Comparison of ENCODE assay signal across 15 cellular contexts in the genomic region with DNA sequence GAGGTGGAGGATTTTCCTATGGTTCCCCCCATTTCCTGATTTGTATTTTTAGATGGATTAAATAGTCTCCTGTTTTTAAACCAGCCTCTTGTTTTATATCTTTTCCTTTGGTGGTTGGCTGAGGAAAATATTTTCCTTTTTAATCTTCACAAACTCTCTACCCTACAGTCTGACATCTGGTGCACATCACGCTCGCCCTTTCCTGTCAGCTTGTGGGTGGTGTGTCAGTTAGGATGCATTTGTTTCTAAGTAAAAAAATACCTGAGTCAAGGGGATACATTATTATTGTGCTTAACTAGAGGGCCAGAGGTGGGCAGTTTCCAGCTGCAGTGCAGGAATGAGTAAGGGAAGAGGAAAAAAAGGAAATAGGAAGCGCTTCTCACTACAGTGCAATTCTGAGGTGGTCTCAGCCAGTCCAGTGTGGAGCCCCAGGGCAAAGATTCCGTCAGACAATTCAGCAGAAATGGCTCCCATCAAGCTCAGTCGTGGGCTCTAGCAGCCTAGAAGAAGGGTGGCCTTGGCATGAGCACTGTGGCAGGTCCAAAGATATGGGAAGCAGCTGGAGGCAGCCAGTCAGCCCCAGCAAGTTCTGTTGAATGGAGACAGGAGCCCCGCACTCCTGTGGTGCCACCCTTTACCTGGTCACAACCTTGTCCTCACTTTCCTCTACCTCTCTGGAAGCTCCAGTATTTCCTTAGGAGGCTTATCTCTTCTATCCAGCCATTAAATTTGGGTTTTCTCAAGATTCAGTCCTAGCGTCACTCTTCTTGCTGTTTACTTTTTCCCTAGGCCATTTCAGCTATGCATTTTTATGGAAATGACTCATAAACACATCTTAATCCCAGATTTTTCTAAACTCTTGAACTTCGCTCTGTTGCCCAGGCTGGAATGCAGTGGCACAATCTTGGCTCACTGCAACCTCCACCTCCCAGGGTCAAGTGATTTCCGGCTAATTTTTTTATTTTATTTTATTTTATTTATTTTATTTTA. TPM values are rescaled to one million over a fixed set of nuclear protein-coding genes. Genes with fewer than 3 reads are reported as not detected.
DNase-seq lines count a peak whose midpoint lies in the region; ATAC-seq, FAIRE-seq and TF ChIP-seq lines count a peak whose summit lies in the region.
"Had no signal": no experiment of that assay in that cellular context is flagged by ENCODE, and none has a peak within 500 bp of the region (broad histone marks: within the 10 kb centered on the region; RNA-seq: fewer than 3 reads in every experiment).

No MANE protein-coding gene starts in this region.

- BruUV-seq in PC-3 (replicated peaks; lab: Mats Ljungman, UMichigan) (no TSS peak), endothelial cell of umbilical vein (replicated peaks; lab: Mats Ljungman, UMichigan) (no TSS peak)

- H4K20me1 ChIP-seq in PC-3 (ENCODE audit: low read length) (no peaks in the 10 kb centered on the region; the same call in 1 of the 2 replicates), endothelial cell of umbilical vein (replicated peaks; ENCODE audit: control insufficient read depth, extremely low read depth, insufficient read depth, low read length) (no peaks in the 10 kb centered on the region)

- H3K4me1 ChIP-seq in PC-3 (ENCODE audit: insufficient read depth, low read length) = peaks cover 27% of the 10 kb centered on the region
- peaks cover 16% of the 10 kb centered on the region for H3K4me1 ChIP-seq in endothelial cell of umbilical vein (ENCODE audit: control insufficient read depth, extremely low read depth, insufficient read depth, low read length)
- H3K4me1 ChIP-seq in gastrocnemius medialis = peaks cover 8 to 9% of the 10 kb centered on the region in 2 donors
- H3K4me1 ChIP-seq: tibial nerve had no signal

- H3K9me3 ChIP-seq in PC-3 (ENCODE audit: low read length) (no peaks in the 10 kb centered on the region), endothelial cell of umbilical vein (replicated peaks; ENCODE audit: control insufficient read depth, insufficient read depth, low read length) (no peaks in the 10 kb centered on the region), gastrocnemius medialis (no peaks in the 10 kb centered on the region)
- H3K9me3 ChIP-seq: tibial nerve had no signal

- no peak for TF ChIP-seq CTCF in PC-3 (conservative IDR thresholded peaks at IDR 0.05; ENCODE audit: low read depth, low read length)
- no peak for TF ChIP-seq CTCF in endothelial cell of umbilical vein (IDR thresholded peaks at IDR 0.05; ENCODE audit: extremely low read depth in 1 of 2, insufficient read depth in 1 of 2, low read depth in 1 of 2, low read length in 2 of 2)
- TF ChIP-seq CTCF in gastrocnemius medialis (IDR thresholded peaks at IDR 0.05 in 4 of 5, conservative IDR thresholded peaks at IDR 0.05 in 1 of 5) = no peak

- H3K27me3 ChIP-seq in PC-3 (ENCODE audit: low read length) (no peaks in the 10 kb centered on the region), endothelial cell of umbilical vein (ENCODE audit: control insufficient read depth in 2 of 2, insufficient read depth in 2 of 2, low read length in 2 of 2) (no peaks in the 10 kb centered on the region), gastrocnemius medialis (no peaks in the 10 kb centered on the region)
- H3K27me3 ChIP-seq: cardiac muscle cell, tibial nerve had no signal

- H3F3A ChIP-seq in PC-3 (ENCODE audit: low read length, unreplicated experiment) = peaks cover 3% of the 10 kb centered on the region

- peak overlapping the region; percentile 17; the same call in 1 of the 2 replicates for H3K9ac ChIP-seq in PC-3 (ENCODE audit: low read length)
- no peak overlapping the region for H3K9ac ChIP-seq in endothelial cell of umbilical vein (replicated peaks; ENCODE audit: extremely low read depth, insufficient read depth, low read length)

- peak; percentile 83 for ATAC-seq in PC-3
- ATAC-seq in gastrocnemius medialis = no peak
- no peak for ATAC-seq in HG02763 (IDR thresholded peaks at IDR 0.05; ENCODE audit: unreplicated experiment)

- H2AFZ ChIP-seq in PC-3 (ENCODE audit: low read length) (no peak overlapping the region), endothelial cell of umbilical vein (ENCODE audit: low read depth, low read length) (no peak overlapping the region)

- H3K79me2 ChIP-seq in PC-3 (ENCODE audit: low read length) (no peaks in the 10 kb centered on the region), endothelial cell of umbilical vein (ENCODE audit: control insufficient read depth, insufficient read depth, low read length) (no peaks in the 10 kb centered on the region)

- POLR2A ChIA-PET in PC-3 (lab: Charles Lee; ENCODE audit: unreplicated experiment) (no interaction called here), endothelial cell of umbilical vein (lab: Charles Lee) (no interaction called here)

- DNase-seq in ELR (ENCODE audit: low read depth) (peak; percentile 86), PC-3 (peak; percentile 83), endothelial cell of umbilical vein (ENCODE audit: low read depth, low spot score) (peak; percentile 62), gastrocnemius medialis (no peak), GM19240 (ENCODE audit: insufficient read length, low spot score) (no peak), NCI-H1105 treated with DMSO at 0.1 percent for 48 hours (lab: John Stamatoyannopoulos, UW) (no peak)
- DNase-seq: NCI-H1436 treated with DMSO at 0.1 percent for 48 hours, NCI-H526 treated with DMSO at 0.1 percent for 48 hours, right cardiac atrium, SHP77 treated with DMSO at 0.1 percent for 48 hours had no signal

- dilution Hi-C loops in endothelial cell of umbilical vein (cut with MboI; ENCODE audit: extremely low pct_ligation_motif_present, low sequenced_read_pairs) = no loop called here

- FAIRE-seq in endothelial cell of umbilical vein (lab: Jason Lieb, UNC) = peak; percentile 91
- FAIRE-seq: H54, islet of Langerhans had no signal

- CTCF ChIA-PET in PC-3 (lab: Charles Lee) = interaction anchor here (0.6 to 0.7 kb wide), 3 partner anchors 12 to 55 kb away, joined by 3 to 6 read pairs (median 4); a partner anchor contains a TSS
- CTCF ChIA-PET in endothelial cell of umbilical vein (lab: Charles Lee) = interaction anchor here (0.6 to 4.2 kb wide), 36 partner anchors 9 to 456 kb away, joined by 3 to 138 read pairs (median 4); a partner anchor contains a TSS

- H3K36me3 ChIP-seq in PC-3 (ENCODE audit: low read depth, low read length) (peaks cover 66% of the 10 kb centered on the region), endothelial cell of umbilical vein (ENCODE audit: control insufficient read depth in 2 of 2, extremely low read depth in 1 of 2, insufficient read depth in 2 of 2, low read length in 2 of 2) (peaks cover 12 to 29% of the 10 kb centered on the region in 2 experiments), gastrocnemius medialis (peaks cover 0 to 85% of the 10 kb centered on the region in 2 donors)

- H3K27ac ChIP-seq in PC-3 (ENCODE audit: low read length) (peak overlapping the region; percentile 82), endothelial cell of umbilical vein (ENCODE audit: insufficient read depth, low read depth, low read length) (peak overlapping the region; percentile 42), gastrocnemius medialis (peak overlapping the region in 3 of 4 donors; percentile 77 to 92 (median 87))
- H3K27ac ChIP-seq: cardiac muscle cell, tibial nerve had no signal

- H3K9me1 ChIP-seq in endothelial cell of umbilical vein (replicated peaks; ENCODE audit: control insufficient read depth, extremely low read depth, insufficient read depth, low read length) = no peaks in the 10 kb centered on the region

- in situ Hi-C loops in gastrocnemius medialis (cut with MboI; ENCODE audit: low sequenced_read_pairs in 4 of 4) = loop anchor here in 3 of 4 donors (25.0 kb wide), 1 partner anchor 438 kb away; no protein-coding TSS in a partner anchor

- intact Hi-C loops in PC-3 (cut with micrococcal nuclease) (loop anchor here (10.0 kb wide), 1 partner anchor 165 kb away; no protein-coding TSS in a partner anchor), endothelial cell of umbilical vein (cut with micrococcal nuclease) (loop anchor here (2.0 to 10.0 kb wide), 3 partner anchors 29 to 475 kb away; no protein-coding TSS in a partner anchor), gastrocnemius medialis (cut with DNase I; ENCODE audit: low total_unique reads) (loop anchor here (2.0 kb wide), 1 partner anchor 23 kb away; no protein-coding TSS in a partner anchor)

- peak overlapping the region; percentile 51 for H3K4me2 ChIP-seq in PC-3 (ENCODE audit: low read length)
- H3K4me2 ChIP-seq in endothelial cell of umbilical vein (ENCODE audit: insufficient read depth, low read length) = peak overlapping the region; percentile 18

- H3K9me2 ChIP-seq in PC-3 (replicated peaks; ENCODE audit: low read length) = no peaks in the 10 kb centered on the region

- H3K4me3 ChIP-seq in PC-3 (ENCODE audit: low read length) (no peak overlapping the region), endothelial cell of umbilical vein (replicated peaks in 1 of 3; ENCODE audit: insufficient read depth in 1 of 3, low read depth in 1 of 3, low read length in 3 of 3) (no peak overlapping the region), gastrocnemius medialis (no peak overlapping the region)
- H3K4me3 ChIP-seq: cardiac muscle cell, tibial nerve had no signal

- no peak for TF ChIP-seq POLR2A in endothelial cell of umbilical vein (IDR thresholded peaks at IDR 0.05; ENCODE audit: low read depth, low read length)
- TF ChIP-seq POLR2A in gastrocnemius medialis (IDR thresholded peaks at IDR 0.05) = no peak

RNA-seq across cellular contexts. Expression of a gene that starts 18.5 kb away (rescaled TPM):
- total RNA-seq in PC-3 (2014; rRNA removed) (not detected in 2 replicates), endothelial cell of umbilical vein (not detected in 2 replicates), gastrocnemius medialis (not detected)
- not detected in 2 replicates for polyA plus RNA-seq in endothelial cell of umbilical vein
- not detected in 2 replicates for polyA plus RNA-seq in endothelial cell of umbilical vein (2011; cell fraction: cytosol; rRNA removed)
- polyA plus RNA-seq in endothelial cell of umbilical vein (2011; cell fraction: nucleus; rRNA removed) = not detected in 2 replicates
- not detected in 2 replicates for polyA plus RNA-seq in endothelial cell of umbilical vein (2012)
- not detected in 2 replicates for polyA minus RNA-seq in endothelial cell of umbilical vein
- not detected for polyA minus RNA-seq in endothelial cell of umbilical vein (2011; cell fraction: cytosol; rRNA and poly(A)+ RNA removed)
- not detected in 2 replicates for polyA minus RNA-seq in endothelial cell of umbilical vein (2011; cell fraction: nucleus; rRNA and poly(A)+ RNA removed)
- total RNA-seq: cardiac muscle cell, tibial nerve had no signal
- polyA plus RNA-seq: cardiac muscle cell, right cardiac atrium had no signal

RNA-seq across cellular contexts. Expression of a gene that starts 33.5 kb away (rescaled TPM):
- total RNA-seq in PC-3 (2014; rRNA removed) = 179 and 278 TPM in 2 replicates
- 58.3 and 64.5 TPM in 2 replicates for total RNA-seq in endothelial cell of umbilical vein
- polyA plus RNA-seq in endothelial cell of umbilical vein = 57.8 TPM in 2 replicates
- polyA plus RNA-seq in endothelial cell of umbilical vein (2011; cell fraction: cytosol; rRNA removed) = 49.9 and 50.6 TPM in 2 replicates
- polyA plus RNA-seq in endothelial cell of umbilical vein (2011; cell fraction: nucleus; rRNA removed) = 72.2 and 74.4 TPM in 2 replicates
- polyA plus RNA-seq in endothelial cell of umbilical vein (2012) = 58.6 and 68.8 TPM in 2 replicates
- polyA minus RNA-seq in endothelial cell of umbilical vein = 81.3 and 84.2 TPM in 2 replicates
- 42.1 TPM for polyA minus RNA-seq in endothelial cell of umbilical vein (2011; cell fraction: cytosol; rRNA and poly(A)+ RNA removed)
- polyA minus RNA-seq in endothelial cell of umbilical vein (2011; cell fraction: nucleus; rRNA and poly(A)+ RNA removed) = 37.6 and 48.6 TPM in 2 replicates
- total RNA-seq in gastrocnemius medialis = 100 to 1,000 TPM in 1 of 4 donors, 10 to 100 TPM in 3; 72.2 to 139 (median 92.1) TPM

RNA-seq across cellular contexts. Expression of a gene that starts 37.6 kb away (rescaled TPM):
- total RNA-seq in PC-3 (2014; rRNA removed) (26.6 and 27.6 TPM in 2 replicates), endothelial cell of umbilical vein (23.0 and 27.4 TPM in 2 replicates), gastrocnemius medialis (10 to 100 TPM; 28.4 to 35.4 (median 32.3) TPM)
- 17.4 and 20.9 TPM in 2 replicates for polyA plus RNA-seq in endothelial cell of umbilical vein
- polyA plus RNA-seq in endothelial cell of umbilical vein (2011; cell fraction: cytosol; rRNA removed) = 13.1 TPM in 2 replicates
- 20.0 and 25.4 TPM in 2 replicates for polyA plus RNA-seq in endothelial cell of umbilical vein (2011; cell fraction: nucleus; rRNA removed)
- polyA plus RNA-seq in endothelial cell of umbilical vein (2012) = 13.4 and 16.3 TPM in 2 replicates
- 31.9 and 46.7 TPM in 2 replicates for polyA minus RNA-seq in endothelial cell of umbilical vein
- 27.0 TPM for polyA minus RNA-seq in endothelial cell of umbilical vein (2011; cell fraction: cytosol; rRNA and poly(A)+ RNA removed)
- 15.5 and 20.8 TPM in 2 replicates for polyA minus RNA-seq in endothelial cell of umbilical vein (2011; cell fraction: nucleus; rRNA and poly(A)+ RNA removed)

RNA-seq across cellular contexts. Expression of a gene that starts 44.7 kb away (rescaled TPM):
- not detected in 2 replicates for total RNA-seq in PC-3 (2014; rRNA removed)
- total RNA-seq in endothelial cell of umbilical vein = not detected in 2 replicates
- not detected in 2 replicates for polyA plus RNA-seq in endothelial cell of umbilical vein
- polyA plus RNA-seq in endothelial cell of umbilical vein (2011; cell fraction: cytosol; rRNA removed) = not detected in 2 replicates
- polyA plus RNA-seq in endothelial cell of umbilical vein (2011; cell fraction: nucleus; rRNA removed) = 0.28 TPM in 1 of 2 replicates, not detected in the other
- polyA plus RNA-seq in endothelial cell of umbilical vein (2012) = not detected in 2 replicates
- not detected in 2 replicates for polyA minus RNA-seq in endothelial cell of umbilical vein
- not detected for polyA minus RNA-seq in endothelial cell of umbilical vein (2011; cell fraction: cytosol; rRNA and poly(A)+ RNA removed)
- polyA minus RNA-seq in endothelial cell of umbilical vein (2011; cell fraction: nucleus; rRNA and poly(A)+ RNA removed) = not detected in 2 replicates
- total RNA-seq in gastrocnemius medialis = 10 to 100 TPM in 2 of 4 donors, 1 to 10 TPM in 2; 3.6 to 36.1 (median 12.0) TPM
- total RNA-seq: cardiac muscle cell had no signal
- polyA plus RNA-seq: cardiac muscle cell had no signal

RNA-seq across cellular contexts. Expression of a gene that starts 47.0 kb away (rescaled TPM):
- total RNA-seq in PC-3 (2014; rRNA removed) (3.9 and 4.9 TPM in 2 replicates), endothelial cell of umbilical vein (14.6 and 17.7 TPM in 2 replicates), gastrocnemius medialis (100 to 1,000 TPM in 1 of 4 donors, 10 to 100 TPM in 3; 44.4 to 102 (median 80.7) TPM)
- polyA plus RNA-seq in endothelial cell of umbilical vein = 35.7 and 44.9 TPM in 2 replicates
- polyA plus RNA-seq in endothelial cell of umbilical vein (2011; cell fraction: cytosol; rRNA removed) = 16.7 and 22.6 TPM in 2 replicates
- 33.1 and 43.4 TPM in 2 replicates for polyA plus RNA-seq in endothelial cell of umbilical vein (2011; cell fraction: nucleus; rRNA removed)
- polyA plus RNA-seq in endothelial cell of umbilical vein (2012) = 18.0 and 18.7 TPM in 2 replicates
- polyA minus RNA-seq in endothelial cell of umbilical vein = 19.8 and 22.4 TPM in 2 replicates
- 2.2 TPM for polyA minus RNA-seq in endothelial cell of umbilical vein (2011; cell fraction: cytosol; rRNA and poly(A)+ RNA removed)
- polyA minus RNA-seq in endothelial cell of umbilical vein (2011; cell fraction: nucleus; rRNA and poly(A)+ RNA removed) = 7.1 and 9.5 TPM in 2 replicates

Comparison
In these comparisons a context has a peak if more than half of its experiments do, and no peak if none do; other contexts are left out.
1. DNase-seq: peak in ELR (single experiment), PC-3 (single experiment) and endothelial cell of umbilical vein (single experiment); none in gastrocnemius medialis (0 of 2), GM19240 (single experiment) and NCI-H1105 treated with DMSO at 0.1 percent for 48 hours (single experiment).
2. Peak in every context shown above with its lines, with median percentiles within 50 percentile points of each other: H3K27ac ChIP-seq.